Comparison of ENCODE assay signal across 23 cellular contexts in the genomic region with DNA sequence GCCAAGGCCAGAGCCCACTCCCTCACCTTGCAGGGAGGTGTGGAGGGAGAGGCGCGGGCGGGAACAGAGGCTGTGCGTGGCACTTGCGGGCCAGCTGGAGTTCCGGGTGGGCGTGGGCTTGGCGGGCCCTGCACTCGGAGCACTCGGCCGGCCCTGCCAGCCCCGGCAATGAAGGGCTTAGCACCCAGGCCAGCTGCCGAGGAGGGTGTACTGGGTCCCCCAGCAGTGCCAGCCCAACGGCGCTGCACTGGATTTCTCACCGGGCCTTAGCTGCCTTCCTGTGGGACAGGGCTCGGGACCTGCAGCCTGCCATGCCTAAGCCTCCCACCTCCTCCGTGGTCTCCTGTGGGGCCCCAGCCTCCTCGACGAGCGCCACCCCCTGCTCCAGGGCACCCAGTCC.
"Had no signal": no experiment of that assay in that cellular context is flagged by ENCODE, and none has a peak within 500 bp of the region (broad histone marks: within the 10 kb centered on the region; RNA-seq: fewer than 3 reads in every experiment).

No MANE protein-coding gene starts in this region.

- H3K4me3 Mint-ChIP-seq: effector memory CD8-positive, alpha-beta T cell; endodermal cell had no signal

- H3K9me3 ChIP-seq: colonic mucosa, esophagus muscularis mucosa, esophagus squamous epithelium, gastrocnemius medialis, gastroesophageal sphincter had no signal

- H3K27ac Mint-ChIP-seq: effector memory CD8-positive, alpha-beta T cell; endodermal cell had no signal

- DNase-seq: colonic mucosa; cortex of kidney; dermis blood vessel endothelial cell; dorsolateral prefrontal cortex; effector CD4-positive, alpha-beta T cell; effector CD8-positive, alpha-beta T cell; effector memory CD4-positive, alpha-beta T cell; effector memory CD8-positive, alpha-beta T cell; endodermal cell; erythroblast; esophagus squamous epithelium; foreskin fibroblast; foreskin keratinocyte; foreskin melanocyte; gastrocnemius medialis; glutamatergic neuron; head of caudate nucleus; heart left ventricle; heart right ventricle had no signal

- H3K4me1 ChIP-seq: colonic mucosa, foreskin keratinocyte, gastroesophageal sphincter had no signal

- H3K27me3 Mint-ChIP-seq: effector memory CD8-positive, alpha-beta T cell had no signal

- H3K4me3 ChIP-seq: colonic mucosa, coronary artery, dorsolateral prefrontal cortex, esophagus muscularis mucosa, esophagus squamous epithelium, gastrocnemius medialis, gastroesophageal sphincter, heart left ventricle, heart right ventricle had no signal

- H3K27ac ChIP-seq: colonic mucosa, coronary artery, dorsolateral prefrontal cortex, epithelial cell of prostate, esophagus muscularis mucosa, esophagus squamous epithelium, foreskin keratinocyte, gastrocnemius medialis, gastroesophageal sphincter, heart left ventricle, heart right ventricle had no signal

- H3K27me3 ChIP-seq: colonic mucosa, dorsolateral prefrontal cortex, esophagus muscularis mucosa, esophagus squamous epithelium, foreskin keratinocyte, gastrocnemius medialis, gastroesophageal sphincter, heart left ventricle, heart right ventricle had no signal

- H3K36me3 ChIP-seq: colonic mucosa, esophagus muscularis mucosa, esophagus squamous epithelium, gastrocnemius medialis, gastroesophageal sphincter, heart left ventricle, heart right ventricle had no signal
